In genomic region chr1:203304391-203304918, GRCh38 we compare ENCODE assay signal across 8 cellular contexts. TPM values are rescaled to one million over a fixed set of nuclear protein-coding genes. Genes with fewer than 3 reads are reported as not detected.
DNase-seq lines count a peak whose midpoint lies in the region; ATAC-seq, FAIRE-seq and TF ChIP-seq lines count a peak whose summit lies in the region.

No MANE protein-coding gene starts in this region.

- H3K4me1 ChIP-seq in A673 (ENCODE audit: insufficient read depth, low read length, poor library complexity, severe bottlenecking) (peaks cover 18% of the 10 kb centered on the region), GM12878 (ENCODE audit: control insufficient read depth, insufficient read depth, low read length) (peaks cover 40% of the 10 kb centered on the region), muscle layer of colon (ENCODE audit: insufficient read depth, low read length) (peaks cover 29% of the 10 kb centered on the region)

- intact Hi-C loops in A673 (cut with micrococcal nuclease; ENCODE audit: unreplicated experiment) = no loop called here
- intact Hi-C loops in GM12878 (cut with micrococcal nuclease; ENCODE audit: unreplicated experiment) = no loop called here

- in situ Hi-C loops in KBM-7 (cut with MboI; ENCODE audit: low pct_unique_long_range_greater_than_20kb, low sequenced_read_pairs) (no loop called here), GM12878 (cut with MboI) (no loop called here)

- H2AFZ ChIP-seq in GM12878 (ENCODE audit: control insufficient read depth, low read depth, low read length) = no peak overlapping the region

- H3K79me2 ChIP-seq in GM12878 (ENCODE audit: control insufficient read depth, insufficient read depth, low read length) = peaks cover 55% of the 10 kb centered on the region

- peak overlapping the region; percentile 77 for H3K4me2 ChIP-seq in GM12878 (ENCODE audit: control insufficient read depth, insufficient read depth)

- no peaks in the 10 kb centered on the region for H3K36me3 ChIP-seq in A673 (ENCODE audit: insufficient read depth, low read length, poor library complexity, severe bottlenecking)
- peaks cover 4 to 10% of the 10 kb centered on the region in 2 experiments for H3K36me3 ChIP-seq in GM12878 (ENCODE audit: control insufficient read depth in 2 of 2, insufficient read depth in 2 of 2, low read length in 1 of 2)
- H3K36me3 ChIP-seq in muscle layer of colon (ENCODE audit: insufficient read depth, low read length) = peaks cover 19% of the 10 kb centered on the region

- WGBS in GM12878 (ENCODE audit: insufficient coverage, insufficient replicate concordance, low lambda C conversion rate, missing lambda C conversion rate) = under 1% methylated on average over 9 of the region's 9 CpGs

- DNase-seq in A673 (ENCODE audit: low spot score) = no peak
- DNase-seq in KBM-7 = peak; percentile 64
- DNase-seq in GM12878 (ENCODE audit: low read depth, low spot score) = no peak
- DNase-seq in RKO (ENCODE audit: low spot score) = no peak
- no peak for DNase-seq in DMS 273 treated with DMSO at 0.1 percent for 48 hours (lab: John Stamatoyannopoulos, UW)
- no peak for DNase-seq in NCI-H2081 treated with DMSO at 0.1 percent for 48 hours (lab: John Stamatoyannopoulos, UW)

- ATAC-seq in GM12878 (no peak), GM18870 (IDR thresholded peaks at IDR 0.05; ENCODE audit: unreplicated experiment) (no peak)

- TF ChIP-seq EP300 in GM12878 (IDR thresholded peaks at IDR 0.05; ENCODE audit: borderline replicate concordance in 1 of 2, control insufficient read depth in 1 of 2, low read depth in 2 of 2, low read length in 2 of 2) = no peak; a peak in 1 of 4 replicates

- no peak for FAIRE-seq in GM12878 (lab: Jason Lieb, UNC)

- H4K20me1 ChIP-seq in GM12878 (ENCODE audit: control insufficient read depth, insufficient read depth) = peaks cover 10% of the 10 kb centered on the region

- no peak for TF ChIP-seq CTCF in A673 (conservative IDR thresholded peaks at IDR 0.05; ENCODE audit: low read depth, low read length)
- TF ChIP-seq CTCF in GM12878 (IDR thresholded peaks at IDR 0.05 in 2 of 3, conservative IDR thresholded peaks at IDR 0.05 in 1 of 3; ENCODE audit: control insufficient read depth in 2 of 3, extremely low read depth in 1 of 3, insufficient read depth in 1 of 3, low read depth in 3 of 3, low read length in 3 of 3) = no peak

- H3K27ac ChIP-seq in A673 (ENCODE audit: low read depth, low read length, poor library complexity, severe bottlenecking) = peak overlapping the region; percentile 80
- H3K27ac ChIP-seq in GM12878 (ENCODE audit: control insufficient read depth, insufficient read depth) = peak overlapping the region; percentile 85
- peak overlapping the region; percentile 86 for H3K27ac ChIP-seq in muscle layer of colon (ENCODE audit: low read depth, low read length)

- no peak for TF ChIP-seq RAD21 in GM12878 (IDR thresholded peaks at IDR 0.05; ENCODE audit: insufficient read depth, low read depth, low read length)

- CTCF ChIA-PET in A673 (lab: Charles Lee) (no interaction called here), GM12878 (lab: Yijun Ruan, JAX) (interaction anchor here (3.6 to 9.4 kb wide), 5 partner anchors 16 to 36 kb away, joined by 32 to 281 read pairs (median 106); no protein-coding TSS in a partner anchor)

- no peak for TF ChIP-seq POLR2A in GM12878 (IDR thresholded peaks at IDR 0.05; ENCODE audit: low read depth, low read length)

- peak overlapping the region; percentile 79 for H3K9ac ChIP-seq in GM12878 (ENCODE audit: control insufficient read depth, insufficient read depth, low read length)
- H3K9ac ChIP-seq in muscle layer of colon (ENCODE audit: low read length) = peak overlapping the region; percentile 79

- no peaks in the 10 kb centered on the region for H3K9me3 ChIP-seq in A673 (ENCODE audit: low read depth, low read length, poor library complexity, severe bottlenecking)
- H3K9me3 ChIP-seq in GM12878 (replicated peaks; ENCODE audit: control insufficient read depth, insufficient read depth, low read length) = no peaks in the 10 kb centered on the region
- H3K9me3 ChIP-seq in muscle layer of colon (ENCODE audit: low read length) = no peaks in the 10 kb centered on the region

- SMC1A ChIA-PET in GM12878 (lab: Charles Lee; ENCODE audit: uncharacterized antibody, unreplicated experiment) = interaction anchor here (2.9 to 9.7 kb wide), 5 partner anchors 10 to 34 kb away, joined by 11 to 406 read pairs (median 183); no protein-coding TSS in a partner anchor

- POLR2A ChIA-PET in A673 (lab: Charles Lee; ENCODE audit: low non-redundant PET) (interaction anchor here (0.6 kb wide), 1 partner anchor 22 kb away, joined by 6 read pairs; no protein-coding TSS in a partner anchor), GM12878 (lab: Charles Lee) (interaction anchor here (0.6 to 10.0 kb wide), 5 partner anchors 10 to 149 kb away, joined by 3 to 393 read pairs (median 51); no protein-coding TSS in a partner anchor)

- H3K4me3 ChIP-seq in A673 (ENCODE audit: low read depth, low read length, poor library complexity, severe bottlenecking) = peak overlapping the region; percentile 72
- H3K4me3 ChIP-seq in GM12878 = peak overlapping the region; percentile 83
- H3K4me3 ChIP-seq in muscle layer of colon (ENCODE audit: low read depth in 1 of 2, low read length in 2 of 2) = peak overlapping the region in 1 of 2 donors; percentile 47

- RAD21 ChIA-PET in GM12878 (lab: Charles Lee; ENCODE audit: unreplicated experiment) = interaction anchor here (6.8 to 9.7 kb wide), 3 partner anchors 20 to 31 kb away, joined by 97 to 470 read pairs (median 351); no protein-coding TSS in a partner anchor

- BruUV-seq in A673 (replicated peaks; lab: Mats Ljungman, UMichigan) = no TSS peak
- BruUV-seq in GM12878 (replicated peaks; lab: Mats Ljungman, UMichigan) = no TSS peak

- H3K27me3 ChIP-seq in A673 (replicated peaks; ENCODE audit: insufficient read depth, low read depth, low read length, poor library complexity) (no peaks in the 10 kb centered on the region), GM12878 (replicated peaks in 1 of 2; ENCODE audit: control insufficient read depth in 2 of 2, insufficient read depth in 2 of 2, low read length in 1 of 2) (no peaks in the 10 kb centered on the region), muscle layer of colon (ENCODE audit: control insufficient read depth in 1 of 2, insufficient read depth in 2 of 2, low read length in 2 of 2) (no peaks in the 10 kb centered on the region)

TF ChIP-seq in GM12878, 131 proteins besides CTCF, POLR2A, EP300 and RAD21 (continues in another document):
- TF ChIP-seq IRF5 (IDR thresholded peaks at IDR 0.05; ENCODE audit: borderline replicate concordance) = no peak
- TF ChIP-seq IKZF1 (conservative IDR thresholded peaks at IDR 0.05) = peak; percentile 10

RNA-seq across cellular contexts. Expression of gene BTG2, which starts 0.9 kb away (rescaled TPM):
- total RNA-seq in A673 (2021) (8.5 and 9.3 TPM in 2 replicates), GM12878 (2014; rRNA removed) (127 and 144 TPM in 2 replicates), GM12878 (2014; rRNA removed; fragmentation: Illumina TruSeq; extraction: Trizol) (66.4 and 68.1 TPM in 2 replicates), GM12878 (2021) (109 TPM in 2 replicates)
- total RNA-seq in GM12878 (2013; cell fraction: nucleolus; rRNA removed) = 76.6 and 80.8 TPM in 2 replicates
- 33.7 TPM for polyA plus RNA-seq in GM12878 (2011; ENCODE audit: low read depth)
- polyA plus RNA-seq in GM12878 (2011; rRNA removed) (131 and 136 TPM in 2 replicates), GM12878 (2014; fragmentation: Illumina TruSeq; extraction: Trizol) (93.3 and 104 TPM in 2 replicates), GM12878 (2014; fragmentation: Nextera tagmentation; extraction: Ambion mirVana) (10 to 100 TPM; 23.3 to 37.2 TPM), GM12878 (2014; rRNA removed) (160 and 187 TPM in 2 replicates), GM12878 (2016; fragmentation: Nextera tagmentation; extraction: Ambion mirVana) (100 to 1,000 TPM in 1 of 2 experiments, 10 to 100 TPM in 1; 91.0 to 103 TPM)
- 145 and 154 TPM in 2 replicates for polyA plus RNA-seq in GM12878 (2011; cell fraction: cytosol; rRNA removed)
- 101 and 145 TPM in 2 replicates for polyA plus RNA-seq in GM12878 (2011; cell fraction: nucleus; rRNA removed)
- polyA plus RNA-seq in GM12878 (2012) = 41.9 and 88.4 TPM in 2 replicates
- polyA minus RNA-seq in GM12878 (2011; rRNA and poly(A)+ RNA removed) = 90.9 and 155 TPM in 2 replicates
- 84.2 and 93.8 TPM in 2 replicates for polyA minus RNA-seq in GM12878 (2011; cell fraction: cytosol; rRNA and poly(A)+ RNA removed)
- polyA minus RNA-seq in GM12878 (2011; cell fraction: nucleus; rRNA and poly(A)+ RNA removed) = 110 and 138 TPM in 2 replicates

RNA-seq across cellular contexts. Expression of gene FMOD, which starts 46.5 kb away (rescaled TPM):
- total RNA-seq in A673 (2021) (0.35 and 0.69 TPM in 2 replicates), GM12878 (2014; rRNA removed) (not detected in 2 replicates), GM12878 (2014; rRNA removed; fragmentation: Illumina TruSeq; extraction: Trizol) (not detected in 2 replicates), GM12878 (2021) (0.19 and 0.26 TPM in 2 replicates)
- total RNA-seq in GM12878 (2013; cell fraction: nucleolus; rRNA removed) = 0.17 TPM in 1 of 2 replicates, not detected in the other
- 0.08 TPM for polyA plus RNA-seq in GM12878 (2011; ENCODE audit: low read depth)
- polyA plus RNA-seq in GM12878 (2011; rRNA removed) (0.11 and 0.27 TPM in 2 replicates), GM12878 (2014; fragmentation: Illumina TruSeq; extraction: Trizol) (0.03 TPM in 1 of 2 replicates, not detected in the other), GM12878 (2014; fragmentation: Nextera tagmentation; extraction: Ambion mirVana) (not detected), GM12878 (2014; rRNA removed) (not detected in 2 replicates), GM12878 (2016; fragmentation: Nextera tagmentation; extraction: Ambion mirVana) (not detected)
- 0.13 and 0.15 TPM in 2 replicates for polyA plus RNA-seq in GM12878 (2011; cell fraction: cytosol; rRNA removed)
- 0.06 and 0.07 TPM in 2 replicates for polyA plus RNA-seq in GM12878 (2011; cell fraction: nucleus; rRNA removed)
- 0.07 TPM in 1 of 2 replicates, not detected in the other for polyA plus RNA-seq in GM12878 (2012)
- 0.10 TPM in 1 of 2 replicates, not detected in the other for polyA minus RNA-seq in GM12878 (2011; rRNA and poly(A)+ RNA removed)
- not detected in 2 replicates for polyA minus RNA-seq in GM12878 (2011; cell fraction: cytosol; rRNA and poly(A)+ RNA removed)
- polyA minus RNA-seq in GM12878 (2011; cell fraction: nucleus; rRNA and poly(A)+ RNA removed) = 0.12 TPM in 1 of 2 replicates, not detected in the other
